ENCODE assay signal across 18 cellular contexts in the genomic region with DNA sequence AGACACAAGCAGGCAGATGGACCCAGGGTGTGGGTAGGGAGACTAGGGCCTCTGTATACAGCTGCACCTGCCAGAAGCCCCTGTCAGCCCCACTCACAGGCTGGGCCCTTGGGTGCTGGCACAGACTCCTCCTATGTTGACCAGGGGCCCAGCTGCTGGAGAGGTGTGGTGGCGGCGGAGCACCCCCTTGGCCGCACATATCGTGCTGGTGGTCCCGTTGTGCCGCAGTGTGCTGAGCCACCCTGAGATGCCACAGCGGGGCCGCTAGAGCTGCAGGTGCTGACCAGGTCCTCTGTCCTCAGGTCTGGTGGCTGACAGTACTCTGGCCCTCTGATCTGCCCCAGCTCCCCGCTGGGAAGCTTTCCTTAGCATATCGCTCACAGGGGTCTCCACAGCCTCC. TPM values are rescaled to one million over a fixed set of nuclear protein-coding genes. Genes with fewer than 3 reads are reported as not detected.
DNase-seq lines count a peak whose midpoint lies in the region; ATAC-seq, FAIRE-seq and TF ChIP-seq lines count a peak whose summit lies in the region.
"Had no signal": no experiment of that assay in that cellular context is flagged by ENCODE, and none has a peak within 500 bp of the region (broad histone marks: within the 10 kb centered on the region; RNA-seq: fewer than 3 reads in every experiment).

No MANE protein-coding gene starts in this region.

- H3K4me3 ChIP-seq in H1 (ENCODE audit: extremely low read depth in 1 of 4, insufficient read depth in 2 of 4, low read depth in 3 of 4, low read length in 4 of 4) (no peak overlapping the region), osteoblast (ENCODE audit: insufficient read depth, low read length) (no peak overlapping the region)
- H3K4me3 ChIP-seq: GM12878, GM23248, HAP-1 had no signal

- peak; percentile 14 for ATAC-seq in stimulated activated memory B cell treated with anti-CD40 and anti-IgM and Interleukin-4, amounts not matched to agents 10 μg/mL and 1 μg/mL and 100 μg/mL, for 72 hours
- ATAC-seq: CD8-positive, alpha-beta T cell; GM12878 had no signal

- no peak overlapping the region for H3K23ac ChIP-seq in H1 (ENCODE audit: insufficient read length)

- H3K18ac ChIP-seq in H1 (ENCODE audit: extremely low read depth, low read length), result no peak overlapping the region

- H3K27me3 Mint-ChIP-seq in stimulated activated memory B cell treated with anti-CD40 and anti-IgM and Interleukin-4, amounts not matched to agents 10 μg/mL and 1 μg/mL and 100 μg/mL, for 72 hours, result peaks cover 12% of the 10 kb centered on the region
- H3K27me3 Mint-ChIP-seq in activated naive CD8-positive, alpha-beta T cell treated with anti-CD3 and anti-CD28 coated beads for 36 hours, result peaks cover 9% of the 10 kb centered on the region

- no peak overlapping the region for H3K27ac Mint-ChIP-seq in stimulated activated memory B cell treated with anti-CD40 and anti-IgM and Interleukin-4, amounts not matched to agents 10 μg/mL and 1 μg/mL and 100 μg/mL, for 72 hours
- H3K27ac Mint-ChIP-seq in activated naive CD8-positive, alpha-beta T cell treated with anti-CD3 and anti-CD28 coated beads for 36 hours, result no peak overlapping the region
- H3K27ac Mint-ChIP-seq: CD8-positive, alpha-beta T cell; HFFc6 had no signal

- H3K79me2 ChIP-seq in H1 (ENCODE audit: control insufficient read depth in 1 of 2, insufficient read depth in 2 of 2, low read length in 2 of 2) (no peaks in the 10 kb centered on the region), osteoblast (ENCODE audit: insufficient read depth, low read length) (no peaks in the 10 kb centered on the region)

- no peaks in the 10 kb centered on the region for H3K4me1 Mint-ChIP-seq in stimulated activated memory B cell treated with anti-CD40 and anti-IgM and Interleukin-4, amounts not matched to agents 10 μg/mL and 1 μg/mL and 100 μg/mL, for 72 hours
- H3K4me1 Mint-ChIP-seq in activated naive CD8-positive, alpha-beta T cell treated with anti-CD3 and anti-CD28 coated beads for 36 hours, result no peaks in the 10 kb centered on the region

- H3K4me3 Mint-ChIP-seq in stimulated activated memory B cell treated with anti-CD40 and anti-IgM and Interleukin-4, amounts not matched to agents 10 μg/mL and 1 μg/mL and 100 μg/mL, for 72 hours, result no peak overlapping the region
- H3K4me3 Mint-ChIP-seq in activated naive CD8-positive, alpha-beta T cell treated with anti-CD3 and anti-CD28 coated beads for 36 hours, result no peak overlapping the region
- H3K4me3 Mint-ChIP-seq: CD8-positive, alpha-beta T cell; HFFc6 had no signal

- TF ChIP-seq EP300 in H1 (IDR thresholded peaks at IDR 0.05; ENCODE audit: borderline replicate concordance in 1 of 2, low read depth in 2 of 2, low read length in 2 of 2), result no peak

- H3K36me3 ChIP-seq in H1 (ENCODE audit: control insufficient read depth in 2 of 4, insufficient read depth in 4 of 4, low read length in 3 of 4) (no peaks in the 10 kb centered on the region), osteoblast (ENCODE audit: insufficient read depth, low read length) (no peaks in the 10 kb centered on the region)
- H3K36me3 ChIP-seq: HAP-1 had no signal

- H3K36me3 Mint-ChIP-seq in stimulated activated memory B cell treated with anti-CD40 and anti-IgM and Interleukin-4, amounts not matched to agents 10 μg/mL and 1 μg/mL and 100 μg/mL, for 72 hours, result no peaks in the 10 kb centered on the region
- no peaks in the 10 kb centered on the region for H3K36me3 Mint-ChIP-seq in activated naive CD8-positive, alpha-beta T cell treated with anti-CD3 and anti-CD28 coated beads for 36 hours
- H3K36me3 Mint-ChIP-seq: CD8-positive, alpha-beta T cell had no signal

- no peak overlapping the region for H4K5ac ChIP-seq in H1 (ENCODE audit: insufficient read length, low read depth, low read length)

- no peak overlapping the region for H2BK15ac ChIP-seq in H1 (ENCODE audit: low read length)

- TF ChIP-seq RAD21 in H1 (IDR thresholded peaks at IDR 0.05 in 1 of 2, conservative IDR thresholded peaks at IDR 0.05 in 1 of 2; ENCODE audit: low read depth in 2 of 2, low read length in 2 of 2), result no peak

- no peak overlapping the region for H2BK20ac ChIP-seq in H1 (ENCODE audit: low read length)

- H2BK12ac ChIP-seq in H1 (ENCODE audit: low read depth, low read length), result 0 out of 2 replicates have a peak overlapping the region, but pooled peaks have one; percentile 27

- H4K8ac ChIP-seq in H1 (ENCODE audit: extremely low read depth, insufficient read depth, low read length), result no peak overlapping the region; the same call in 1 of the 2 replicates

- no peaks in the 10 kb centered on the region; the same call in 1 of the 2 replicates for H3K79me1 ChIP-seq in H1 (ENCODE audit: low read depth, low read length)

- H3K27me3 ChIP-seq in H1 (replicated peaks in 1 of 4; ENCODE audit: control insufficient read depth in 3 of 4, extremely low read depth in 1 of 4, insufficient read depth in 3 of 4, low read length in 3 of 4) (no peaks in the 10 kb centered on the region), osteoblast (ENCODE audit: insufficient read depth, low read length) (no peaks in the 10 kb centered on the region)

- CTCF ChIA-PET in H1 (lab: Charles Lee; ENCODE audit: partially characterized antibody), result interaction anchor here (0.6 kb wide), 1 partner anchor 38 kb away, joined by 3 read pairs; no protein-coding TSS in a partner anchor

- no peak overlapping the region for H2BK5ac ChIP-seq in H1 (ENCODE audit: low read depth, low read length)

- no peak overlapping the region for H4K91ac ChIP-seq in H1 (replicated peaks; ENCODE audit: insufficient read length, low read length)

- H4K20me1 ChIP-seq in H1 (replicated peaks in 1 of 2; ENCODE audit: control insufficient read depth in 1 of 2, insufficient read depth in 2 of 2, low read length in 2 of 2) (no peaks in the 10 kb centered on the region), osteoblast (ENCODE audit: insufficient read depth, low read length) (no peaks in the 10 kb centered on the region)

- no peak overlapping the region for H2AFZ ChIP-seq in H1 (ENCODE audit: low read length)
- no peak overlapping the region for H2AFZ ChIP-seq in osteoblast (ENCODE audit: low read length)
- H2AFZ ChIP-seq: GM23248 had no signal

- H3K23me2 ChIP-seq in H1 (ENCODE audit: low read depth, low read length), result peaks cover 4% of the 10 kb centered on the region; the same call in 1 of the 2 replicates

- no peak overlapping the region for H2AK5ac ChIP-seq in H1 (ENCODE audit: low read depth, low read length)

- no peak overlapping the region for H3K56ac ChIP-seq in H1 (replicated peaks; ENCODE audit: insufficient read length, low read depth, low read length)

- H3K9me3 Mint-ChIP-seq in stimulated activated memory B cell treated with anti-CD40 and anti-IgM and Interleukin-4, amounts not matched to agents 10 μg/mL and 1 μg/mL and 100 μg/mL, for 72 hours, result peaks cover 3% of the 10 kb centered on the region
- peaks cover 4% of the 10 kb centered on the region for H3K9me3 Mint-ChIP-seq in activated naive CD8-positive, alpha-beta T cell treated with anti-CD3 and anti-CD28 coated beads for 36 hours
- H3K9me3 Mint-ChIP-seq: CD8-positive, alpha-beta T cell had no signal

- H3K4me1 ChIP-seq in H1 (replicated peaks in 1 of 4; ENCODE audit: control insufficient read depth in 3 of 4, insufficient read depth in 4 of 4, low read length in 3 of 4) (peaks cover 0 to 3% (median 1%) of the 10 kb centered on the region in 4 experiments; a peak in 3 of 7 replicates), osteoblast (ENCODE audit: insufficient read depth, low read length) (no peaks in the 10 kb centered on the region)
- H3K4me1 ChIP-seq: Caco-2, HAP-1 had no signal

- H3K27ac ChIP-seq in H1 (ENCODE audit: low read depth, low read length) (no peak overlapping the region), osteoblast (ENCODE audit: low read depth, low read length) (no peak overlapping the region)
- H3K27ac ChIP-seq: GM23248 had no signal

- DNase-seq in H1 (ENCODE audit: low read depth in 1 of 2, low spot score in 2 of 2) (no peak), osteoblast (ENCODE audit: insufficient read length, low spot score, missing footprints) (peak; percentile 42), SIG-M5 treated with dmso at 0.1 percent for 504 hours (lab: John Stamatoyannopoulos, UW; ENCODE audit: unreplicated experiment) (no peak), hippocampal formation (lab: John Stamatoyannopoulos, UW) (no peak)
- no peak for DNase-seq in activated naive CD8-positive, alpha-beta T cell treated with anti-CD3 and anti-CD28 coated beads for 36 hours
- DNase-seq: C1 segment of cervical spinal cord; Caco-2; CD8-positive, alpha-beta T cell; DMS153; DND-41; GM23248; HFFc6 had no signal

- H3K4me2 ChIP-seq in H1 (ENCODE audit: insufficient read depth in 1 of 2, low read depth in 2 of 2, low read length in 2 of 2), result no peak overlapping the region
- no peak overlapping the region for H3K4me2 ChIP-seq in osteoblast (ENCODE audit: insufficient read depth, low read length)

- H3K4ac ChIP-seq in H1 (replicated peaks; ENCODE audit: insufficient read length, low read depth, low read length), result no peak overlapping the region

- POLR2A ChIA-PET in H1 (lab: Charles Lee; ENCODE audit: partially characterized antibody), result no interaction called here

- no peak for TF ChIP-seq CTCF in H1 (IDR thresholded peaks at IDR 0.05; ENCODE audit: control extremely low read depth in 1 of 3, insufficient read depth in 1 of 3, low read depth in 1 of 3, low read length in 3 of 3)
- TF ChIP-seq CTCF in osteoblast (IDR thresholded peaks at IDR 0.05; ENCODE audit: extremely low read depth, low read depth, low read length), result no peak

- H3K9me3 ChIP-seq in H1 (ENCODE audit: insufficient read depth in 2 of 2, low read depth in 1 of 2, low read length in 1 of 2), result no peaks in the 10 kb centered on the region
- H3K9me3 ChIP-seq in osteoblast (ENCODE audit: low read depth, low read length), result no peaks in the 10 kb centered on the region
- H3K9me3 ChIP-seq: Caco-2, HAP-1 had no signal

- H2BK120ac ChIP-seq in H1 (replicated peaks; ENCODE audit: low read depth, low read length), result no peak overlapping the region

- TF ChIP-seq POLR2A in H1 (IDR thresholded peaks at IDR 0.05; ENCODE audit: control extremely low read depth in 1 of 2, low read depth in 2 of 2, low read length in 2 of 2), result no peak

- no peak overlapping the region for H3K14ac ChIP-seq in H1 (ENCODE audit: insufficient read length)

- WGBS in H1 (ENCODE audit: extremely low coverage in 1 of 2, insufficient coverage in 1 of 2, insufficient read length in 1 of 2, insufficient replicate concordance in 2 of 2, low coverage in 1 of 2, low lambda C conversion rate in 2 of 2, missing lambda C conversion rate in 1 of 2), 2 experiments, result 82% methylated on average over 9 of the region's 10 CpGs; no CpG with 5 or more reads in 1 of the 2 experiments

- no peak overlapping the region for H3K9ac ChIP-seq in H1 (replicated peaks in 1 of 4; ENCODE audit: extremely low read depth in 1 of 4, low read depth in 3 of 4, low read length in 3 of 4)
- H3K9ac ChIP-seq: GM23248 had no signal

- no peak for FAIRE-seq in H1 (lab: Jason Lieb, UNC)
- FAIRE-seq: G401.6, GM12878, GM19239 had no signal

RNA-seq across cellular contexts. Expression of a gene that starts 30.2 kb away (rescaled TPM):
- 32.4 and 35.0 TPM in 2 replicates for total RNA-seq in H1 (2021; fragmentation: NEBNext Ultra II Directional; extraction: Animal tissue kit (Norgen Biotek cat#: 25700))
- polyA plus RNA-seq in H1 (2011; rRNA removed), result 19.7 and 27.0 TPM in 2 replicates
- polyA plus RNA-seq in H1 (2011; cell fraction: cytosol; rRNA removed), result 18.2 TPM
- polyA plus RNA-seq in H1 (2011; cell fraction: nucleus; rRNA removed), result 46.6 TPM
- polyA plus RNA-seq in H1 (2012, experiment 1 of 2), result 22.6 to 25.8 TPM (median 24.3 TPM) in 4 replicates
- 23.0 TPM for polyA plus RNA-seq in H1 (2012, experiment 2 of 2)
- 16.5 TPM for polyA plus RNA-seq in H1 (2013, experiment 1 of 2)
- 16.3 TPM for polyA plus RNA-seq in H1 (2013, experiment 2 of 2)
- polyA minus RNA-seq in H1 (2011; rRNA and poly(A)+ RNA removed), result 10.1 and 12.8 TPM in 2 replicates
- 15.9 TPM for polyA minus RNA-seq in H1 (2011; cell fraction: cytosol; rRNA and poly(A)+ RNA removed)
- polyA minus RNA-seq in H1 (2011; cell fraction: nucleus; rRNA and poly(A)+ RNA removed), result 20.5 TPM
- not detected in 2 replicates for total RNA-seq in osteoblast
- total RNA-seq in activated naive CD8-positive, alpha-beta T cell treated with anti-CD3 and anti-CD28 coated beads for 36 hours, result under 1 TPM in 1 of 2 experiments, not detected in 1; 0.04 TPM
- total RNA-seq: GM23248, HFFc6 had no signal
- polyA plus RNA-seq: BJ, GM12878, GM23248 had no signal

Comparison
In these comparisons a context has a peak if more than half of its experiments do, and no peak if none do; other contexts are left out.
1. RNA of a gene that starts 30.2 kb away (total RNA-seq): 32.4 to 35.0 TPM in H1; 0.04 TPM in activated naive CD8-positive, alpha-beta T cell treated with anti-CD3 and anti-CD28 coated beads for 36 hours and not detected in osteoblast; every median in the first group is over 10 times any median in the second.